ENCODE assay signal across 8 cellular contexts in genomic region chr2:69946351-69947077, GRCh38. TPM values are rescaled to one million over a fixed set of nuclear protein-coding genes. Genes with fewer than 3 reads are reported as not detected.
DNase-seq lines count a peak whose midpoint lies in the region; ATAC-seq and TF ChIP-seq lines count a peak whose summit lies in the region.

No MANE protein-coding gene starts in this region.

- in situ Hi-C loops in GM13976 (cut with MboI; ENCODE audit: low sequenced_read_pairs, unreplicated experiment), result no loop called here

- TF ChIP-seq CTCF in GM13976 (IDR thresholded peaks at IDR 0.05; ENCODE audit: borderline replicate concordance, control extremely low read depth, extremely low read depth, insufficient read depth, missing control alignments) (no peak), mucosa of descending colon (IDR thresholded peaks at IDR 0.05) (no peak), ovary (IDR thresholded peaks at IDR 0.05) (no peak), mesothelial cell of epicardium (IDR thresholded peaks at IDR 0.05; ENCODE audit: unreplicated experiment) (no peak)

- H3K27ac ChIP-seq in ovary, result no peak overlapping the region

- H3K27me3 Mint-ChIP-seq in activated naive CD8-positive, alpha-beta T cell, result no peaks in the 10 kb centered on the region
- H3K27me3 Mint-ChIP-seq in mesothelial cell of epicardium (ENCODE audit: low read depth), result no peaks in the 10 kb centered on the region

- peak overlapping the region; percentile 36 for H3K4me3 Mint-ChIP-seq in activated naive CD8-positive, alpha-beta T cell
- H3K4me3 Mint-ChIP-seq in mesothelial cell of epicardium, result no peak overlapping the region

- intact Hi-C loops in mucosa of descending colon (cut with DNase I, micrococcal nuclease) (no loop called here), ovary (cut with DNase I) (no loop called here)

- H3K27ac Mint-ChIP-seq in activated naive CD8-positive, alpha-beta T cell, result peak overlapping the region; percentile 74
- H3K27ac Mint-ChIP-seq in mesothelial cell of epicardium, result no peak overlapping the region

- DNase-seq in GM13976 (ENCODE audit: low spot score), result peak; percentile 70
- peak; percentile 56 for DNase-seq in RPMI7951 (ENCODE audit: low read depth)
- DNase-seq in mucosa of descending colon, result peak in 1 of 3 donors; percentile 34
- DNase-seq in ovary, result no peak
- no peak for DNase-seq in mesothelial cell of epicardium (ENCODE audit: low spot score in 2 of 2, unreplicated experiment in 2 of 2)

- H3K4me1 Mint-ChIP-seq in activated naive CD8-positive, alpha-beta T cell (ENCODE audit: low read depth), result peaks cover 33% of the 10 kb centered on the region
- no peaks in the 10 kb centered on the region for H3K4me1 Mint-ChIP-seq in mesothelial cell of epicardium

- H3K4me3 ChIP-seq in mucosa of descending colon (no peak overlapping the region), ovary (no peak overlapping the region)

- H3K27me3 ChIP-seq in ovary, result no peaks in the 10 kb centered on the region

- no peak for TF ChIP-seq EP300 in ovary (IDR thresholded peaks at IDR 0.05)

- H3K9me3 ChIP-seq in mucosa of descending colon (no peaks in the 10 kb centered on the region), ovary (no peaks in the 10 kb centered on the region)

- peak; percentile 78 for ATAC-seq in HG02852 (IDR thresholded peaks at IDR 0.05; ENCODE audit: unreplicated experiment)
- ATAC-seq in mucosa of descending colon, result peak; percentile 79
- ATAC-seq in HG03025 (IDR thresholded peaks at IDR 0.05; ENCODE audit: low FRiP score, unreplicated experiment), result no peak

- no peaks in the 10 kb centered on the region for H3K9me3 Mint-ChIP-seq in activated naive CD8-positive, alpha-beta T cell (ENCODE audit: low read depth)
- no peaks in the 10 kb centered on the region for H3K9me3 Mint-ChIP-seq in mesothelial cell of epicardium

- no peaks in the 10 kb centered on the region for H3K4me1 ChIP-seq in mucosa of descending colon (ENCODE audit: low read depth)
- H3K4me1 ChIP-seq in ovary (ENCODE audit: insufficient read depth), result no peaks in the 10 kb centered on the region

- peaks cover 7% of the 10 kb centered on the region for H3K36me3 Mint-ChIP-seq in activated naive CD8-positive, alpha-beta T cell
- peaks cover 3% of the 10 kb centered on the region for H3K36me3 Mint-ChIP-seq in mesothelial cell of epicardium

- no peak for TF ChIP-seq POLR2A in ovary (IDR thresholded peaks at IDR 0.05)

- 72 to 76% (median 76%) methylated on average over 12 of the region's 12 CpGs for WGBS in ovary, 3 donors

- no peaks in the 10 kb centered on the region for H3K36me3 ChIP-seq in mucosa of descending colon (ENCODE audit: low read depth)
- no peaks in the 10 kb centered on the region for H3K36me3 ChIP-seq in ovary

RNA-seq across cellular contexts. Expression of gene ASPRV1, which starts 14.9 kb away (rescaled TPM):
- 0.12 and 0.68 TPM in 2 replicates for total RNA-seq in RPMI7951 (2014; rRNA removed; shearing (Covaris generic))
- 1 to 10 TPM in 1 of 3 donors, under 1 TPM in 2; 0.55 to 1.1 (median 0.55) TPM for total RNA-seq in mucosa of descending colon
- total RNA-seq in ovary, result 1 to 10 TPM; 2.1 to 5.5 (median 4.4) TPM
- polyA plus RNA-seq in ovary, result 1 to 10 TPM; 1.1 to 4.5 TPM
- total RNA-seq in mesothelial cell of epicardium, result 2.6 to 3.6 TPM (median 3.5 TPM) in 3 replicates

RNA-seq across cellular contexts. Expression of gene MXD1, which starts 31.6 kb away (rescaled TPM):
- total RNA-seq in RPMI7951 (2014; rRNA removed; shearing (Covaris generic)), result 3.7 and 4.3 TPM in 2 replicates
- total RNA-seq in mucosa of descending colon (100 to 1,000 TPM in 2 of 3 donors, 10 to 100 TPM in 1; 98.6 to 202 (median 122) TPM), ovary (10 to 100 TPM in 4 of 7 donors, 1 to 10 TPM in 3; 5.6 to 13.7 (median 10.1) TPM), mesothelial cell of epicardium (8.7 to 10.4 TPM (median 9.7 TPM) in 3 replicates)
- 1 to 10 TPM; 3.4 to 6.3 TPM for polyA plus RNA-seq in ovary

RNA-seq across cellular contexts. Expression of gene SNRNP27, which starts 52.8 kb away (rescaled TPM):
- 89.3 and 94.1 TPM in 2 replicates for total RNA-seq in RPMI7951 (2014; rRNA removed; shearing (Covaris generic))
- total RNA-seq in mucosa of descending colon, result 10 to 100 TPM; 23.9 to 37.5 (median 34.5) TPM
- 10 to 100 TPM; 31.6 to 69.0 (median 37.0) TPM for total RNA-seq in ovary
- polyA plus RNA-seq in ovary, result 10 to 100 TPM; 40.7 to 44.2 TPM
- total RNA-seq in mesothelial cell of epicardium, result 44.4 to 48.7 TPM (median 45.6 TPM) in 3 replicates

Comparison
In these comparisons a context has a peak if more than half of its experiments do, and no peak if none do; other contexts are left out.
1. DNase-seq: peak in GM13976 (single experiment) and RPMI7951 (single experiment); none in ovary (0 of 5) and mesothelial cell of epicardium (0 of 2).